9 cellular contexts compared by ENCODE assay signal in genomic region chr1:193111641-193112090, GRCh38. TPM values are rescaled to one million over a fixed set of nuclear protein-coding genes. Genes with fewer than 3 reads are reported as not detected.
DNase-seq lines count a peak whose midpoint lies in the region; ATAC-seq, FAIRE-seq and TF ChIP-seq lines count a peak whose summit lies in the region.
"Had no signal": no experiment of that assay in that cellular context is flagged by ENCODE, and none has a peak within 500 bp of the region (broad histone marks: within the 10 kb centered on the region; RNA-seq: fewer than 3 reads in every experiment).

No MANE protein-coding gene starts in this region.

- peaks cover 8% of the 10 kb centered on the region for H3K27me3 Mint-ChIP-seq in activated CD8-positive, alpha-beta memory T cell treated with anti-CD3 and anti-CD28 coated beads, Interleukin-2, amount 10 ng/mL, durations not matched to agents 7 days and 5 days
- H3K27me3 Mint-ChIP-seq in T-helper 2 cell treated with Interferon-gamma antibody and Interleukin-4, amounts not matched to agents 5 μg/mL and 100 μg/mL, for 36 hours (ENCODE audit: low read depth) = peaks cover 13% of the 10 kb centered on the region
- no peaks in the 10 kb centered on the region for H3K27me3 Mint-ChIP-seq in activated CD4-positive, alpha-beta memory T cell treated with anti-CD3 and anti-CD28 coated beads for 36 hours
- H3K27me3 Mint-ChIP-seq: central memory CD8-positive, alpha-beta T cell had no signal

- TF ChIP-seq CTCF in A549 (IDR thresholded peaks at IDR 0.05) (no peak), HepG2 (CRISPR knock-in tag; IDR thresholded peaks at IDR 0.05) (no peak)

- under 1% methylated on average over 6 of the region's 6 CpGs for WGBS in A549 (ENCODE audit: missing lambda C conversion rate)
- 0% methylated on average over 6 of the region's 6 CpGs for WGBS in HepG2 (ENCODE audit: low lambda C conversion rate)

- peak overlapping the region; percentile 57 for H3K9ac ChIP-seq in HepG2 (ENCODE audit: insufficient read depth, low read depth, low read length)

- no peaks in the 10 kb centered on the region for H3K9me3 Mint-ChIP-seq in activated CD8-positive, alpha-beta memory T cell treated with anti-CD3 and anti-CD28 coated beads, Interleukin-2, amount 10 ng/mL, durations not matched to agents 7 days and 5 days (ENCODE audit: low read depth)
- H3K9me3 Mint-ChIP-seq in T-helper 2 cell treated with Interferon-gamma antibody and Interleukin-4, amounts not matched to agents 5 μg/mL and 100 μg/mL, for 36 hours = no peaks in the 10 kb centered on the region
- no peaks in the 10 kb centered on the region for H3K9me3 Mint-ChIP-seq in activated CD4-positive, alpha-beta memory T cell treated with anti-CD3 and anti-CD28 coated beads for 36 hours
- H3K9me3 Mint-ChIP-seq: central memory CD8-positive, alpha-beta T cell had no signal

- H2AFZ ChIP-seq in HepG2 (ENCODE audit: low read length) = no peak overlapping the region

- DNase-seq in A549 (ENCODE audit: low read depth in 1 of 2, low spot score in 1 of 2) = peak in 1 of 2 experiments; percentile 57
- peak; percentile 62 for DNase-seq in amniotic stem cell (lab: John Stamatoyannopoulos, UW)
- DNase-seq in HepG2 (ENCODE audit: low spot score) = peak; percentile 67
- DNase-seq in activated CD8-positive, alpha-beta memory T cell treated with anti-CD3 and anti-CD28 coated beads, Interleukin-2, amount 10 ng/mL, durations not matched to agents 7 days and 5 days = no peak
- DNase-seq in head of caudate nucleus = no peak
- no peak for DNase-seq in T-helper 2 cell treated with Interferon-gamma antibody and Interleukin-4, amounts not matched to agents 5 μg/mL and 100 μg/mL, for 36 hours (ENCODE audit: low spot score)
- DNase-seq in activated CD4-positive, alpha-beta memory T cell treated with anti-CD3 and anti-CD28 coated beads for 36 hours = no peak

- no peak overlapping the region for H3K4me3 ChIP-seq in A549
- peak overlapping the region; percentile 43 to 62 (median 52) for H3K4me3 ChIP-seq in HepG2 (replicated peaks in 1 of 3; ENCODE audit: insufficient read depth in 1 of 3, low read depth in 2 of 3, low read length in 3 of 3)

- peak overlapping the region; percentile 75 for H3K4me2 ChIP-seq in A549
- peak overlapping the region; percentile 84 for H3K4me2 ChIP-seq in HepG2 (ENCODE audit: low read depth, low read length)

- H3K79me2 ChIP-seq in HepG2 (ENCODE audit: insufficient read depth, low read length) = no peaks in the 10 kb centered on the region

- H3K27ac Mint-ChIP-seq in activated CD8-positive, alpha-beta memory T cell treated with anti-CD3 and anti-CD28 coated beads, Interleukin-2, amount 10 ng/mL, durations not matched to agents 7 days and 5 days = no peak overlapping the region
- no peak overlapping the region for H3K27ac Mint-ChIP-seq in T-helper 2 cell treated with Interferon-gamma antibody and Interleukin-4, amounts not matched to agents 5 μg/mL and 100 μg/mL, for 36 hours
- no peak overlapping the region for H3K27ac Mint-ChIP-seq in activated CD4-positive, alpha-beta memory T cell treated with anti-CD3 and anti-CD28 coated beads for 36 hours

- H3K36me3 ChIP-seq in HepG2 (replicated peaks in 1 of 2; ENCODE audit: control insufficient read depth in 1 of 2, insufficient read depth in 2 of 2, low read length in 2 of 2) = no peaks in the 10 kb centered on the region

- no peak overlapping the region for H3K4me3 Mint-ChIP-seq in activated CD8-positive, alpha-beta memory T cell treated with anti-CD3 and anti-CD28 coated beads, Interleukin-2, amount 10 ng/mL, durations not matched to agents 7 days and 5 days
- H3K4me3 Mint-ChIP-seq in T-helper 2 cell treated with Interferon-gamma antibody and Interleukin-4, amounts not matched to agents 5 μg/mL and 100 μg/mL, for 36 hours = no peak overlapping the region
- no peak overlapping the region for H3K4me3 Mint-ChIP-seq in activated CD4-positive, alpha-beta memory T cell treated with anti-CD3 and anti-CD28 coated beads for 36 hours
- H3K4me3 Mint-ChIP-seq: central memory CD8-positive, alpha-beta T cell had no signal

- TF ChIP-seq RAD21 in A549 (conservative IDR thresholded peaks at IDR 0.05 in 1 of 2, IDR thresholded peaks at IDR 0.05 in 1 of 2) (no peak), HepG2 (CRISPR knock-in tag; IDR thresholded peaks at IDR 0.05) (no peak)

- ATAC-seq in A549 (peak; percentile 21 to 68; a peak in 3 of 6 replicates), HG02798 (IDR thresholded peaks at IDR 0.05; ENCODE audit: poor library complexity, unreplicated experiment) (peak; percentile 4), HepG2 (peak; percentile 53)
- ATAC-seq in activated CD8-positive, alpha-beta memory T cell treated with anti-CD3 and anti-CD28 coated beads, Interleukin-2, amount 10 ng/mL, durations not matched to agents 7 days and 5 days = no peak

- POLR2A ChIA-PET in A549 (lab: Yijun Ruan, JAX) (interaction anchor here (0.6 to 1.6 kb wide), 3 partner anchors 10 to 57 kb away, joined by 3 to 7 read pairs (median 3); partner anchors contain the start of gene CDC73), HepG2 (lab: Yijun Ruan, JAX) (interaction anchor here (1.7 to 2.8 kb wide), 3 partner anchors 10 to 53 kb away, joined by 4 to 14 read pairs (median 9); partner anchors contain the start of genes CDC73, RO60 and UCHL5)
- POLR2A ChIA-PET in activated CD4-positive, alpha-beta memory T cell treated with anti-CD3 and anti-CD28 coated beads for 36 hours (lab: Charles Lee) = no interaction called here

- peak overlapping the region; percentile 73 to 86 for H3K27ac ChIP-seq in A549
- H3K27ac ChIP-seq in HepG2 (ENCODE audit: extremely low read length, insufficient read depth, low read length) = peak overlapping the region; percentile 86

- CTCF ChIA-PET in A549 (lab: Yijun Ruan, JAX) = interaction anchor here (1.3 to 7.2 kb wide), 3 partner anchors 8 to 306 kb away, joined by 3 to 63 read pairs (median 4); partner anchors contain the start of gene CDC73
- CTCF ChIA-PET in HepG2 (lab: Yijun Ruan, JAX; ENCODE audit: low intra/inter-chr PET ratio, low total read pairs) = no interaction called here
- CTCF ChIA-PET in activated CD8-positive, alpha-beta memory T cell treated with anti-CD3 and anti-CD28 coated beads, Interleukin-2, amount 10 ng/mL, durations not matched to agents 7 days and 5 days (lab: Charles Lee) = interaction anchor here (0.6 to 1.0 kb wide), 2 partner anchors 10 to 19 kb away, joined by 4 to 5 read pairs; no protein-coding TSS in a partner anchor
- CTCF ChIA-PET in activated CD4-positive, alpha-beta memory T cell treated with anti-CD3 and anti-CD28 coated beads for 36 hours (lab: Charles Lee) = interaction anchor here (0.6 kb wide), 1 partner anchor 20 kb away, joined by 3 read pairs; no protein-coding TSS in a partner anchor

- FAIRE-seq in A549 (lab: Jason Lieb, UNC) (no peak), HepG2 (lab: Jason Lieb, UNC) (peak; percentile 23)

- BruUV-seq in HepG2 (replicated peaks; lab: Mats Ljungman, UMichigan) = no TSS peak

- H4K20me1 ChIP-seq in HepG2 (ENCODE audit: insufficient read depth, low read length) = no peaks in the 10 kb centered on the region

- TF ChIP-seq POLR2A in A549 (IDR thresholded peaks at IDR 0.05; ENCODE audit: low read length) (no peak), HepG2 (IDR thresholded peaks at IDR 0.05; ENCODE audit: insufficient read depth in 1 of 2, low read depth in 2 of 2, low read length in 2 of 2) (no peak)

- H3K9me3 ChIP-seq in A549 = no peaks in the 10 kb centered on the region
- no peaks in the 10 kb centered on the region for H3K9me3 ChIP-seq in HepG2 (ENCODE audit: low read length)

- peaks cover 1% of the 10 kb centered on the region for H3K36me3 Mint-ChIP-seq in activated CD8-positive, alpha-beta memory T cell treated with anti-CD3 and anti-CD28 coated beads, Interleukin-2, amount 10 ng/mL, durations not matched to agents 7 days and 5 days
- H3K36me3 Mint-ChIP-seq in T-helper 2 cell treated with Interferon-gamma antibody and Interleukin-4, amounts not matched to agents 5 μg/mL and 100 μg/mL, for 36 hours (ENCODE audit: low read depth) = no peaks in the 10 kb centered on the region
- no peaks in the 10 kb centered on the region for H3K36me3 Mint-ChIP-seq in activated CD4-positive, alpha-beta memory T cell treated with anti-CD3 and anti-CD28 coated beads for 36 hours

- no peaks in the 10 kb centered on the region for H3K4me1 Mint-ChIP-seq in activated CD8-positive, alpha-beta memory T cell treated with anti-CD3 and anti-CD28 coated beads, Interleukin-2, amount 10 ng/mL, durations not matched to agents 7 days and 5 days
- no peaks in the 10 kb centered on the region for H3K4me1 Mint-ChIP-seq in T-helper 2 cell treated with Interferon-gamma antibody and Interleukin-4, amounts not matched to agents 5 μg/mL and 100 μg/mL, for 36 hours (ENCODE audit: low read depth)
- no peaks in the 10 kb centered on the region for H3K4me1 Mint-ChIP-seq in activated CD4-positive, alpha-beta memory T cell treated with anti-CD3 and anti-CD28 coated beads for 36 hours (ENCODE audit: low read depth)
- H3K4me1 Mint-ChIP-seq: central memory CD8-positive, alpha-beta T cell had no signal

- peaks cover 55% of the 10 kb centered on the region for H3K4me1 ChIP-seq in A549
- H3K4me1 ChIP-seq in HepG2 (ENCODE audit: insufficient read depth, low read length) = peaks cover 91% of the 10 kb centered on the region

- intact Hi-C loops in HepG2 (cut with micrococcal nuclease; ENCODE audit: unreplicated experiment) (no loop called here), head of caudate nucleus (cut with DNase I) (no loop called here)
- intact Hi-C loops in activated CD4-positive, alpha-beta memory T cell treated with anti-CD3 and anti-CD28 coated beads for 36 hours (cut with micrococcal nuclease) = no loop called here

- H3K27me3 ChIP-seq in HepG2 (ENCODE audit: control insufficient read depth in 1 of 2, insufficient read depth in 2 of 2, low read length in 2 of 2) = no peaks in the 10 kb centered on the region

- in situ Hi-C loops in HepG2 (cut with HindIII; ENCODE audit: extremely low pct_ligation_motif_present, low pct_unique_long_range_greater_than_20kb) = no loop called here

- TF ChIP-seq EP300 in A549 (IDR thresholded peaks at IDR 0.05) (no peak), HepG2 (IDR thresholded peaks at IDR 0.05; ENCODE audit: low read depth in 2 of 2, low read length in 2 of 2) (peak in 1 of 2 experiments; percentile 64; a peak in 3 of 4 replicates), HepG2 (CRISPR knock-in tag; IDR thresholded peaks at IDR 0.05; ENCODE audit: borderline replicate concordance) (0 out of 2 replicates have a peak, but pooled peaks have one; percentile 52)

RNA-seq across cellular contexts. Expression of gene GLRX2, which starts 6.5 kb away (rescaled TPM):
- polyA plus RNA-seq in A549 (2011; rRNA removed) = 33.5 and 64.8 TPM in 2 replicates
- 14.0 and 16.0 TPM in 2 replicates for polyA plus RNA-seq in A549 (2012; cell fraction: cytosol; rRNA removed)
- polyA plus RNA-seq in A549 (2012; cell fraction: nucleus; rRNA removed) = 5.8 and 8.7 TPM in 2 replicates
- polyA plus RNA-seq in A549 (2017; fragmentation: RNase III; extraction: RNeasy Plus Mini Kit Qiagen cat#74134 plus additional on column Dnase treatment) = 48.8 to 52.4 TPM (median 49.8 TPM) in 3 replicates
- 2.4 and 2.8 TPM in 2 replicates for polyA minus RNA-seq in A549 (2011; rRNA and poly(A)+ RNA removed)
- 39.0 and 42.1 TPM in 2 replicates for total RNA-seq in HepG2 (2016; rRNA removed; fragmentation: Illumina TruSeq; extraction: Trizol)
- total RNA-seq in HepG2 (2016; cell fraction: cytosol; rRNA removed; fragmentation: Illumina TruSeq; extraction: Trizol; ENCODE audit: low read depth) = 15.2 and 15.4 TPM in 2 replicates
- 37.3 and 45.3 TPM in 2 replicates for total RNA-seq in HepG2 (2016; cell fraction: insoluble cytoplasmic fraction; rRNA removed; fragmentation: Illumina TruSeq; extraction: Trizol)
- 16.0 and 16.3 TPM in 2 replicates for total RNA-seq in HepG2 (2016; cell fraction: membrane; rRNA removed; fragmentation: Illumina TruSeq; extraction: Trizol)
- 14.4 and 15.4 TPM in 2 replicates for total RNA-seq in HepG2 (2016; cell fraction: nucleus; rRNA removed; fragmentation: Illumina TruSeq; extraction: Trizol)
- 11.8 and 11.9 TPM in 2 replicates for polyA plus RNA-seq in HepG2 (2011; rRNA removed)
- 7.4 and 10.8 TPM in 2 replicates for polyA plus RNA-seq in HepG2 (2011; cell fraction: cytosol; rRNA removed)
- 2.3 and 3.1 TPM in 2 replicates for polyA plus RNA-seq in HepG2 (2011; cell fraction: nucleus; rRNA removed)
- polyA plus RNA-seq in HepG2 (2012) = 13.8 and 16.5 TPM in 2 replicates
- polyA plus RNA-seq in HepG2 (2016; cell fraction: cytosol; fragmentation: Illumina TruSeq; extraction: Trizol; ENCODE audit: low read depth) = 14.1 and 15.6 TPM in 2 replicates
- polyA plus RNA-seq in HepG2 (2016; cell fraction: insoluble cytoplasmic fraction; fragmentation: Illumina TruSeq; extraction: Trizol; ENCODE audit: low read depth) = 44.7 and 48.7 TPM in 2 replicates
- 15.5 and 17.5 TPM in 2 replicates for polyA plus RNA-seq in HepG2 (2016; cell fraction: membrane; fragmentation: Illumina TruSeq; extraction: Trizol; ENCODE audit: low read depth)
- polyA plus RNA-seq in HepG2 (2016; cell fraction: nucleus; fragmentation: Illumina TruSeq; extraction: Trizol; ENCODE audit: insufficient read depth, low read depth) = 24.2 and 30.9 TPM in 2 replicates
- 1.8 and 2.8 TPM in 2 replicates for polyA minus RNA-seq in HepG2 (2011; rRNA and poly(A)+ RNA removed; ENCODE audit: low replicate concordance)
- polyA minus RNA-seq in HepG2 (2011; cell fraction: cytosol; rRNA and poly(A)+ RNA removed) = 2.9 and 3.5 TPM in 2 replicates
- polyA minus RNA-seq in HepG2 (2011; cell fraction: nucleus; rRNA and poly(A)+ RNA removed) = 6.4 and 7.1 TPM in 2 replicates
- total RNA-seq in activated CD8-positive, alpha-beta memory T cell treated with anti-CD3 and anti-CD28 coated beads, Interleukin-2, amount 10 ng/mL, durations not matched to agents 7 days and 5 days = 10 to 100 TPM; 22.3 to 37.6 TPM
- 10 to 100 TPM; 25.4 to 25.8 TPM for total RNA-seq in activated CD4-positive, alpha-beta memory T cell treated with anti-CD3 and anti-CD28 coated beads for 36 hours

RNA-seq across cellular contexts. Expression of gene CDC73, which starts 10.2 kb away (rescaled TPM):
- polyA plus RNA-seq in A549 (2011; rRNA removed) (53.6 and 77.9 TPM in 2 replicates), A549 (2017; fragmentation: RNase III; extraction: RNeasy Plus Mini Kit Qiagen cat#74134 plus additional on column Dnase treatment) (37.0 to 43.1 TPM (median 42.2 TPM) in 3 replicates), HepG2 (2011; rRNA removed) (17.8 and 20.2 TPM in 2 replicates)
- 13.7 and 15.4 TPM in 2 replicates for polyA plus RNA-seq in A549 (2012; cell fraction: cytosol; rRNA removed)
- polyA plus RNA-seq in A549 (2012; cell fraction: nucleus; rRNA removed) = 3.8 and 5.3 TPM in 2 replicates
- 25.0 and 29.7 TPM in 2 replicates for polyA minus RNA-seq in A549 (2011; rRNA and poly(A)+ RNA removed)
- total RNA-seq in HepG2 (2016; rRNA removed; fragmentation: Illumina TruSeq; extraction: Trizol) = 26.3 and 38.3 TPM in 2 replicates
- total RNA-seq in HepG2 (2016; cell fraction: cytosol; rRNA removed; fragmentation: Illumina TruSeq; extraction: Trizol; ENCODE audit: low read depth) = 7.0 and 9.9 TPM in 2 replicates
- total RNA-seq in HepG2 (2016; cell fraction: insoluble cytoplasmic fraction; rRNA removed; fragmentation: Illumina TruSeq; extraction: Trizol) = 24.1 and 35.5 TPM in 2 replicates
- 12.2 and 17.8 TPM in 2 replicates for total RNA-seq in HepG2 (2016; cell fraction: membrane; rRNA removed; fragmentation: Illumina TruSeq; extraction: Trizol)
- total RNA-seq in HepG2 (2016; cell fraction: nucleus; rRNA removed; fragmentation: Illumina TruSeq; extraction: Trizol) = 28.6 and 30.2 TPM in 2 replicates
- 8.2 and 11.2 TPM in 2 replicates for polyA plus RNA-seq in HepG2 (2011; cell fraction: cytosol; rRNA removed)
- polyA plus RNA-seq in HepG2 (2011; cell fraction: nucleus; rRNA removed) = 13.7 and 23.6 TPM in 2 replicates
- polyA plus RNA-seq in HepG2 (2012) = 14.9 and 21.9 TPM in 2 replicates
- polyA plus RNA-seq in HepG2 (2016; cell fraction: cytosol; fragmentation: Illumina TruSeq; extraction: Trizol; ENCODE audit: low read depth) = 2.7 and 3.0 TPM in 2 replicates
- 43.2 and 54.7 TPM in 2 replicates for polyA plus RNA-seq in HepG2 (2016; cell fraction: insoluble cytoplasmic fraction; fragmentation: Illumina TruSeq; extraction: Trizol; ENCODE audit: low read depth)
- polyA plus RNA-seq in HepG2 (2016; cell fraction: membrane; fragmentation: Illumina TruSeq; extraction: Trizol; ENCODE audit: low read depth) = 6.9 and 10.0 TPM in 2 replicates
- polyA plus RNA-seq in HepG2 (2016; cell fraction: nucleus; fragmentation: Illumina TruSeq; extraction: Trizol; ENCODE audit: insufficient read depth, low read depth) = 21.7 and 29.5 TPM in 2 replicates
- polyA minus RNA-seq in HepG2 (2011; rRNA and poly(A)+ RNA removed; ENCODE audit: low replicate concordance) = 4.6 and 13.8 TPM in 2 replicates
- polyA minus RNA-seq in HepG2 (2011; cell fraction: cytosol; rRNA and poly(A)+ RNA removed) = 18.6 and 19.3 TPM in 2 replicates
- 88.3 and 88.8 TPM in 2 replicates for polyA minus RNA-seq in HepG2 (2011; cell fraction: nucleus; rRNA and poly(A)+ RNA removed)
- 10 to 100 TPM; 55.6 to 63.3 TPM for total RNA-seq in activated CD8-positive, alpha-beta memory T cell treated with anti-CD3 and anti-CD28 coated beads, Interleukin-2, amount 10 ng/mL, durations not matched to agents 7 days and 5 days
- 10 to 100 TPM; 47.9 to 49.3 TPM for total RNA-seq in activated CD4-positive, alpha-beta memory T cell treated with anti-CD3 and anti-CD28 coated beads for 36 hours

RNA-seq across cellular contexts. Expression of gene RO60, which starts 52.3 kb away (rescaled TPM):
- polyA plus RNA-seq in A549 (2011; rRNA removed) = 37.4 and 47.1 TPM in 2 replicates
- polyA plus RNA-seq in A549 (2012; cell fraction: cytosol; rRNA removed) = 12.7 and 14.7 TPM in 2 replicates
- polyA plus RNA-seq in A549 (2012; cell fraction: nucleus; rRNA removed) = 8.1 and 9.9 TPM in 2 replicates
- polyA plus RNA-seq in A549 (2017; fragmentation: RNase III; extraction: RNeasy Plus Mini Kit Qiagen cat#74134 plus additional on column Dnase treatment) = 29.6 to 32.0 TPM (median 30.0 TPM) in 3 replicates
- 66.8 and 76.4 TPM in 2 replicates for polyA minus RNA-seq in A549 (2011; rRNA and poly(A)+ RNA removed)
- 53.7 and 90.0 TPM in 2 replicates for total RNA-seq in HepG2 (2016; rRNA removed; fragmentation: Illumina TruSeq; extraction: Trizol)
- total RNA-seq in HepG2 (2016; cell fraction: cytosol; rRNA removed; fragmentation: Illumina TruSeq; extraction: Trizol; ENCODE audit: low read depth) = 10.5 and 10.8 TPM in 2 replicates
- total RNA-seq in HepG2 (2016; cell fraction: insoluble cytoplasmic fraction; rRNA removed; fragmentation: Illumina TruSeq; extraction: Trizol) = 53.1 and 96.6 TPM in 2 replicates
- total RNA-seq in HepG2 (2016; cell fraction: membrane; rRNA removed; fragmentation: Illumina TruSeq; extraction: Trizol) = 18.2 and 19.9 TPM in 2 replicates
- total RNA-seq in HepG2 (2016; cell fraction: nucleus; rRNA removed; fragmentation: Illumina TruSeq; extraction: Trizol) = 33.6 and 37.0 TPM in 2 replicates
- polyA plus RNA-seq in HepG2 (2011; rRNA removed) = 14.5 and 20.3 TPM in 2 replicates
- polyA plus RNA-seq in HepG2 (2011; cell fraction: cytosol; rRNA removed) = 11.4 and 12.3 TPM in 2 replicates
- 16.9 and 17.1 TPM in 2 replicates for polyA plus RNA-seq in HepG2 (2011; cell fraction: nucleus; rRNA removed)
- polyA plus RNA-seq in HepG2 (2012) = 15.5 and 15.6 TPM in 2 replicates
- 1.2 TPM in 2 replicates for polyA plus RNA-seq in HepG2 (2016; cell fraction: cytosol; fragmentation: Illumina TruSeq; extraction: Trizol; ENCODE audit: low read depth)
- polyA plus RNA-seq in HepG2 (2016; cell fraction: insoluble cytoplasmic fraction; fragmentation: Illumina TruSeq; extraction: Trizol; ENCODE audit: low read depth) = 22.6 and 23.2 TPM in 2 replicates
- 2.6 TPM in 2 replicates for polyA plus RNA-seq in HepG2 (2016; cell fraction: membrane; fragmentation: Illumina TruSeq; extraction: Trizol; ENCODE audit: low read depth)
- 15.8 and 18.7 TPM in 2 replicates for polyA plus RNA-seq in HepG2 (2016; cell fraction: nucleus; fragmentation: Illumina TruSeq; extraction: Trizol; ENCODE audit: insufficient read depth, low read depth)
- polyA minus RNA-seq in HepG2 (2011; rRNA and poly(A)+ RNA removed; ENCODE audit: low replicate concordance) = 57.6 and 70.0 TPM in 2 replicates
- polyA minus RNA-seq in HepG2 (2011; cell fraction: cytosol; rRNA and poly(A)+ RNA removed) = 54.5 and 59.0 TPM in 2 replicates
- 74.0 and 82.1 TPM in 2 replicates for polyA minus RNA-seq in HepG2 (2011; cell fraction: nucleus; rRNA and poly(A)+ RNA removed)
- total RNA-seq in activated CD8-positive, alpha-beta memory T cell treated with anti-CD3 and anti-CD28 coated beads, Interleukin-2, amount 10 ng/mL, durations not matched to agents 7 days and 5 days = 10 to 100 TPM; 59.0 to 59.3 TPM
- total RNA-seq in activated CD4-positive, alpha-beta memory T cell treated with anti-CD3 and anti-CD28 coated beads for 36 hours = 10 to 100 TPM; 56.5 to 65.8 TPM

RNA-seq across cellular contexts. Expression of gene UCHL5, which starts 52.5 kb away (rescaled TPM):
- polyA plus RNA-seq in A549 (2011; rRNA removed) (37.6 and 68.3 TPM in 2 replicates), A549 (2017; fragmentation: RNase III; extraction: RNeasy Plus Mini Kit Qiagen cat#74134 plus additional on column Dnase treatment) (53.0 to 68.2 TPM (median 53.0 TPM) in 3 replicates), HepG2 (2011; rRNA removed) (11.3 and 18.2 TPM in 2 replicates)
- polyA plus RNA-seq in A549 (2012; cell fraction: cytosol; rRNA removed) = 16.0 and 19.8 TPM in 2 replicates
- polyA plus RNA-seq in A549 (2012; cell fraction: nucleus; rRNA removed) = 9.4 and 9.8 TPM in 2 replicates
- polyA minus RNA-seq in A549 (2011; rRNA and poly(A)+ RNA removed) = 12.7 and 15.5 TPM in 2 replicates
- total RNA-seq in HepG2 (2016; rRNA removed; fragmentation: Illumina TruSeq; extraction: Trizol) = 44.1 and 72.4 TPM in 2 replicates
- total RNA-seq in HepG2 (2016; cell fraction: cytosol; rRNA removed; fragmentation: Illumina TruSeq; extraction: Trizol; ENCODE audit: low read depth) = 10.9 and 11.5 TPM in 2 replicates
- 41.4 and 69.5 TPM in 2 replicates for total RNA-seq in HepG2 (2016; cell fraction: insoluble cytoplasmic fraction; rRNA removed; fragmentation: Illumina TruSeq; extraction: Trizol)
- total RNA-seq in HepG2 (2016; cell fraction: membrane; rRNA removed; fragmentation: Illumina TruSeq; extraction: Trizol) = 21.8 and 25.2 TPM in 2 replicates
- 48.2 and 48.7 TPM in 2 replicates for total RNA-seq in HepG2 (2016; cell fraction: nucleus; rRNA removed; fragmentation: Illumina TruSeq; extraction: Trizol)
- polyA plus RNA-seq in HepG2 (2011; cell fraction: cytosol; rRNA removed) = 5.7 and 8.6 TPM in 2 replicates
- polyA plus RNA-seq in HepG2 (2011; cell fraction: nucleus; rRNA removed) = 8.0 and 8.1 TPM in 2 replicates
- polyA plus RNA-seq in HepG2 (2012) = 18.9 and 28.2 TPM in 2 replicates
- polyA plus RNA-seq in HepG2 (2016; cell fraction: cytosol; fragmentation: Illumina TruSeq; extraction: Trizol; ENCODE audit: low read depth) = 9.4 and 9.6 TPM in 2 replicates
- 95.7 and 95.9 TPM in 2 replicates for polyA plus RNA-seq in HepG2 (2016; cell fraction: insoluble cytoplasmic fraction; fragmentation: Illumina TruSeq; extraction: Trizol; ENCODE audit: low read depth)
- polyA plus RNA-seq in HepG2 (2016; cell fraction: membrane; fragmentation: Illumina TruSeq; extraction: Trizol; ENCODE audit: low read depth) = 15.2 and 17.2 TPM in 2 replicates
- polyA plus RNA-seq in HepG2 (2016; cell fraction: nucleus; fragmentation: Illumina TruSeq; extraction: Trizol; ENCODE audit: insufficient read depth, low read depth) = 44.2 and 50.7 TPM in 2 replicates
- 8.2 and 18.8 TPM in 2 replicates for polyA minus RNA-seq in HepG2 (2011; rRNA and poly(A)+ RNA removed; ENCODE audit: low replicate concordance)
- 10.1 and 16.5 TPM in 2 replicates for polyA minus RNA-seq in HepG2 (2011; cell fraction: cytosol; rRNA and poly(A)+ RNA removed)
- 45.1 and 47.9 TPM in 2 replicates for polyA minus RNA-seq in HepG2 (2011; cell fraction: nucleus; rRNA and poly(A)+ RNA removed)
- 10 to 100 TPM; 50.8 to 68.5 TPM for total RNA-seq in activated CD8-positive, alpha-beta memory T cell treated with anti-CD3 and anti-CD28 coated beads, Interleukin-2, amount 10 ng/mL, durations not matched to agents 7 days and 5 days
- total RNA-seq in activated CD4-positive, alpha-beta memory T cell treated with anti-CD3 and anti-CD28 coated beads for 36 hours = 10 to 100 TPM; 72.1 to 77.5 TPM

Comparison
In these comparisons a context has a peak if more than half of its experiments do, and no peak if none do; other contexts are left out.
1. DNase-seq: peak in amniotic stem cell (single experiment) and HepG2 (single experiment); none in activated CD8-positive, alpha-beta memory T cell treated with anti-CD3 and anti-CD28 coated beads, Interleukin-2, amount 10 ng/mL, durations not matched to agents 7 days and 5 days (single experiment), head of caudate nucleus (0 of 42), T-helper 2 cell treated with Interferon-gamma antibody and Interleukin-4, amounts not matched to agents 5 μg/mL and 100 μg/mL, for 36 hours (single experiment) and activated CD4-positive, alpha-beta memory T cell treated with anti-CD3 and anti-CD28 coated beads for 36 hours (single experiment).
2. Of the 38 proteins assayed by ChIP-seq in both HepG2 and A549: peak only in HepG2: EP300, HDAC2, KDM1A and SMC3; only in A549: BCL3 and JUNB; in both: CEBPB; in neither: 29; mixed calls (peak in some experiments, not most) for 2.